1 cellular context compared by ENCODE assay signal in the genomic region with DNA sequence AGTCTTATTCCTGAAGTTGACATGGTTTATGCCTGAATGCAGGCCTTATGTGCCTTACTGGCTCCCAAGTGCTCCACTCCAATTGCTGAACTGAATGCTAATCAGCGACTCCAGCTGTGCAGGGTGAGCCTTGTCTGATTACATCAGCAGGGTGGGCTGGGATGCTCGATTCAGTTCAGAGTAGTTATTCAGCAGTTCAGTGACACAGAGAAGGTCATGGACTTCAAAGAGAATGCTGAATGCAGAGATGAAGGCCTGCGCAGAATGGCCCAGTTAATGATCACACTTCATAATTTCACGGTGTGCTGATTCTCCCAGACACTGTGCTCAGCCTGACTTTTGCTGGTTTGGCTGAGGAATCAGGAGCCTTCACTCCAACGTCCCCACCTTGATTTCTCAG.
A peak's percentile ranks its signal among the peaks of the same experiment; 100 is the strongest.
TF ChIP-seq lines count a peak whose summit lies in the region.

No MANE protein-coding gene starts in this region.

TF ChIP-seq in HepG2, 621 proteins besides CTCF, POLR2A, EP300 and RAD21 (continued from another document):
- TF ChIP-seq ZNF839 (CRISPR knock-in tag; IDR thresholded peaks at IDR 0.05; ENCODE audit: borderline replicate concordance) (no peak), SOX13 (IDR thresholded peaks at IDR 0.05) (no peak), SOX13 (CRISPR knock-in tag; conservative IDR thresholded peaks at IDR 0.05 in 1 of 2, IDR thresholded peaks at IDR 0.05 in 1 of 2) (peak in 1 of 2 experiments; percentile 65; a peak in 2 of 4 replicates), ZNF121 (CRISPR knock-in tag; IDR thresholded peaks at IDR 0.05) (no peak), KAT8 (CRISPR knock-in tag; IDR thresholded peaks at IDR 0.05) (no peak), SPEN (CRISPR knock-in tag; IDR thresholded peaks at IDR 0.05; ENCODE audit: low read depth) (no peak), AGO1 (IDR thresholded peaks at IDR 0.05; ENCODE audit: low read depth, low read length, poor library complexity, severe bottlenecking) (no peak)
